8 cellular contexts compared by ENCODE assay signal in genomic region chr20:20603339-20603990, GRCh38.
DNase-seq lines count a peak whose midpoint lies in the region; ATAC-seq lines count a peak whose summit lies in the region.

No MANE protein-coding gene starts in this region.

- H3K4me1 ChIP-seq in HAP-1 = no peaks in the 10 kb centered on the region

- intact Hi-C loops in head of caudate nucleus (cut with DNase I) = no loop called here

- H3K4me3 ChIP-seq in HAP-1 = no peak overlapping the region

- no peaks in the 10 kb centered on the region for H3K36me3 ChIP-seq in HAP-1 (replicated peaks)

- peak; percentile 0 for DNase-seq in activated CD8-positive, alpha-beta memory T cell treated with anti-CD3 and anti-CD28 coated beads, Interleukin-2, amount 50 U/mL, for 1 hour (ENCODE audit: extremely low read depth)
- DNase-seq in activated CD8-positive, alpha-beta memory T cell treated with anti-CD3 and anti-CD28 coated beads, Interleukin-2, amount 50 U/mL, for 4 hours = no peak
- DNase-seq in NCI-H2171 (lab: John Stamatoyannopoulos, UW) (peak; percentile 98), head of caudate nucleus (no peak), C1 segment of cervical spinal cord (lab: John Stamatoyannopoulos, UW) (no peak), HAP-1 (ENCODE audit: low spot score in 2 of 2) (no peak)

- in situ Hi-C loops in HAP-1 (cut with MboI; ENCODE audit: low sequenced_read_pairs) = no loop called here

- no peaks in the 10 kb centered on the region for H3K9me3 ChIP-seq in HAP-1

- peak; percentile 95 for ATAC-seq in HG02973 (IDR thresholded peaks at IDR 0.05; ENCODE audit: unreplicated experiment)
- ATAC-seq in esophagus mucosa = peak; percentile 100

- H3K27me3 ChIP-seq in HAP-1 (ENCODE audit: low read depth) = no peaks in the 10 kb centered on the region

Comparison
In these comparisons a context has a peak if more than half of its experiments do, and no peak if none do; other contexts are left out.
1. DNase-seq: peak in activated CD8-positive, alpha-beta memory T cell treated with anti-CD3 and anti-CD28 coated beads, Interleukin-2, amount 50 U/mL, for 1 hour (single experiment) and NCI-H2171 (single experiment); none in activated CD8-positive, alpha-beta memory T cell treated with anti-CD3 and anti-CD28 coated beads, Interleukin-2, amount 50 U/mL, for 4 hours (single experiment), head of caudate nucleus (0 of 42), C1 segment of cervical spinal cord (0 of 14) and HAP-1 (0 of 2).